In the genomic region with DNA sequence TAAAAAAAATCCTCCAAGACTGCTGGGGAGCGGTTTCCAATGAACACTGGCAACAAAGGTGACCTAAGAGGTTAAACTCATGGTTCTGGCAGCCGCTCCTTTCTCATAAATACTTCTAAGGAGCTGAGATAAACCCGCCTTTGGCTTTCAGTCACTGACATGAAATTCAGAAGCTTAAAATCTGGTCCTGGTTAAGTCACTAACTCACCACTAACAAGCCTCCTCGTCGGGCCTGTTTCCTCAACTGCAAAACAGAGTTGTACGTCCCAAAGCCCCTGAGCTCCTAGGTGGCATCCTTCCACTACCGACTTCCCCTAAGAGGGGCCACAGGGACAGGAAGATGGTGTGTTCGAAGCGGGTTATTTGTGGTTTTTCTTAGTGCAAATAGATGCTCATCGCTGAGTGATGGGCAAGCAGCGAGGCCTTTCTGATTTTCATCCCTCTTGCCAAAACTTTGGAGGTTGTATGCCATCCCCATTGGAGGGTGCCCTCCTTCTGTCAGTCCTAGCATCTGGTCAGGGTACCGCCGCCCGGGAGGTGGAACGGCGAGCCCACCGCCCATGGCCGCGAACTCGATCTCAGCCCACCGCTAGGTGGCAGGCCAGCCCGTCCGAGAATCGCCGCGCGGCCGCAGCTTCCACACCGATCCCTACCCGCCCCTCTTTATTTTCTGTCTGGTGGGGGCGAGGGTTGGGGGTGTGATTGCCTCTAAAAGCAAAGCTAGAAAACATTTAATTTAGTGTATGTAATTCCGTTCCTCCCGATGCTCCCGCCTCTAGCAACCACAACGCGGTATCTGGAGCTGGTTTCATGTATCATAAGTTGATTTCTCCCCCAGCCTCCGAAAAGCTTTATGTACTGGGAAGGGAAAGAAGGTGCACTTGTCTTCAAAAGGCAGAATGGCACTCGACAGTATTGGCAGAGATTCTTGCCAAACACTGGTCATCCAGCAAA, we compare ENCODE assay signal across 8 cellular contexts. TPM values are rescaled to one million over a fixed set of nuclear protein-coding genes. Genes with fewer than 3 reads are reported as not detected.
DNase-seq lines count a peak whose midpoint lies in the region; ATAC-seq and TF ChIP-seq lines count a peak whose summit lies in the region.

No MANE protein-coding gene starts in this region.

- peak overlapping the region; percentile 40 for H3K4me3 ChIP-seq in lung

- no peaks in the 10 kb centered on the region for H3K27me3 Mint-ChIP-seq in activated CD8-positive, alpha-beta T cell treated with anti-CD3 and anti-CD28 coated beads for 36 hours

- intact Hi-C loops in activated CD8-positive, alpha-beta T cell treated with anti-CD3 and anti-CD28 coated beads for 36 hours (cut with micrococcal nuclease) = loop anchor here (2.0 to 10.0 kb wide), 9 partner anchors 417 to 1294 kb away; no protein-coding TSS in a partner anchor

- no peaks in the 10 kb centered on the region for H3K9me3 ChIP-seq in lung (ENCODE audit: control insufficient read depth in 2 of 2, insufficient read depth in 1 of 2, low read length in 1 of 2)

- CTCF ChIA-PET in activated CD8-positive, alpha-beta T cell treated with anti-CD3 and anti-CD28 coated beads for 36 hours (lab: Charles Lee) = interaction anchor here (0.6 to 7.7 kb wide), 189 partner anchors 8 to 1424 kb away, joined by 3 to 346 read pairs (median 4); a partner anchor contains a TSS

- H3K27ac Mint-ChIP-seq in activated CD8-positive, alpha-beta T cell treated with anti-CD3 and anti-CD28 coated beads for 36 hours = peak overlapping the region; percentile 98

- no peaks in the 10 kb centered on the region for H3K9me3 Mint-ChIP-seq in activated CD8-positive, alpha-beta T cell treated with anti-CD3 and anti-CD28 coated beads for 36 hours

- ATAC-seq in activated CD8-positive, alpha-beta T cell treated with anti-CD3 and anti-CD28 coated beads for 36 hours = no peak
- ATAC-seq in lung (ENCODE audit: insufficient read depth, low FRiP score) (no peak), HG02870 (IDR thresholded peaks at IDR 0.05; ENCODE audit: unreplicated experiment) (no peak)

- peaks cover 47% of the 10 kb centered on the region for H3K4me1 Mint-ChIP-seq in activated CD8-positive, alpha-beta T cell treated with anti-CD3 and anti-CD28 coated beads for 36 hours (ENCODE audit: low read depth)

- peaks cover 4 to 16% of the 10 kb centered on the region in 2 donors for H3K4me1 ChIP-seq in lung (ENCODE audit: control insufficient read depth in 2 of 2, insufficient read depth in 2 of 2, low read length in 2 of 2)

- H3K36me3 ChIP-seq in lung (ENCODE audit: control insufficient read depth in 2 of 2, insufficient read depth in 2 of 2, low read length in 2 of 2) = no peaks in the 10 kb centered on the region

- DNase-seq in NCI-H187 (lab: John Stamatoyannopoulos, UW) = peak; percentile 23
- no peak for DNase-seq in NCI-H187 treated with DMSO at 0.1 percent for 48 hours (lab: John Stamatoyannopoulos, UW)
- peak; percentile 85 for DNase-seq in NCI-H345 (lab: John Stamatoyannopoulos, UW)
- DNase-seq in activated CD8-positive, alpha-beta T cell treated with anti-CD3 and anti-CD28 coated beads for 36 hours = peak; percentile 72
- peak; percentile 51 for DNase-seq in effector CD4-positive, alpha-beta T cell
- DNase-seq in lung (ENCODE audit: low spot score) = peak; percentile 69
- peak; percentile 76 for DNase-seq in stimulated activated CD4-positive, alpha-beta T cell treated with anti-CD3 and anti-CD28 coated beads, Interleukin-4, amount 100 ng/mL, for 1 hour

- POLR2A ChIA-PET in activated CD8-positive, alpha-beta T cell treated with anti-CD3 and anti-CD28 coated beads for 36 hours (lab: Charles Lee) = interaction anchor here (0.8 to 1.8 kb wide), 12 partner anchors 178 to 1213 kb away, joined by 3 to 13 read pairs (median 4); a partner anchor contains a TSS

- peak; percentile 99 for TF ChIP-seq CTCF in activated CD8-positive, alpha-beta T cell treated with anti-CD3 and anti-CD28 coated beads for 36 hours (IDR thresholded peaks at IDR 0.05)
- peak; percentile 59 for TF ChIP-seq CTCF in lung (IDR thresholded peaks at IDR 0.05; ENCODE audit: control extremely low read depth, extremely low read depth)

- H3K4me3 Mint-ChIP-seq in activated CD8-positive, alpha-beta T cell treated with anti-CD3 and anti-CD28 coated beads for 36 hours = peak overlapping the region; percentile 93

- peaks cover 6% of the 10 kb centered on the region for H3K36me3 Mint-ChIP-seq in activated CD8-positive, alpha-beta T cell treated with anti-CD3 and anti-CD28 coated beads for 36 hours (ENCODE audit: low read depth)

- H3K27ac ChIP-seq in lung (ENCODE audit: low read depth in 1 of 2, low read length in 1 of 2) = peak overlapping the region; percentile 96 to 98

- H3K27me3 ChIP-seq in lung (ENCODE audit: control insufficient read depth, insufficient read depth) = no peaks in the 10 kb centered on the region

- 1 to 2% methylated on average over 38 of the region's 38 CpGs for WGBS in lung, 2 donors

RNA-seq across cellular contexts. Expression of a gene that starts 4.5 kb away (rescaled TPM):
- total RNA-seq in activated CD8-positive, alpha-beta T cell treated with anti-CD3 and anti-CD28 coated beads for 36 hours = 10 to 100 TPM; 13.7 to 14.0 TPM
- total RNA-seq in lung = 100 to 1,000 TPM in 1 of 2 donors, 10 to 100 TPM in 1; 52.2 to 101 TPM
- polyA plus RNA-seq in lung = 100 to 1,000 TPM in 1 of 2 donors, 10 to 100 TPM in 1; 29.4 to 137 TPM

RNA-seq across cellular contexts. Expression of a gene that starts 38.4 kb away (rescaled TPM):
- not detected for total RNA-seq in activated CD8-positive, alpha-beta T cell treated with anti-CD3 and anti-CD28 coated beads for 36 hours
- not detected for total RNA-seq in lung
- polyA plus RNA-seq in lung = not detected
